Comparison of ENCODE assay signal across 19 cellular contexts in the genomic region with DNA sequence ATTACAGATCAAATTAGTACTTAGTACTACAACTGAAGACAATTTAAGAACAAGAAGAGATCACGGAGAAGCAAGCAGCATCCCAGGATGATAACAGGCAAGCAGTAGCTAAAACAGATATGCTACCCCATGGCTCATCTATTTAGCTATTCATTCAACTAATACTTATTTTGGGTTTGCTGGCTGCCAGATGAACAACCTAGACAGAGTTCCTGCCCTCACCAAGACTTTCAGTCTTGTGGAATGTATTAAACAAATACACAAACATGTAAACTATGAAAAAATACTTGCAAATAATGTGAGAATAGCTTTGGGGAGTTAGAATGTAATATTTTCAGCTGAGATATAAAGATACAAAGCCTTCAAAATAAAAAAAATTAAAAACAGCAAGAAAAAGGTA. TPM values are rescaled to one million over a fixed set of nuclear protein-coding genes. Genes with fewer than 3 reads are reported as not detected.
DNase-seq lines count a peak whose midpoint lies in the region; ATAC-seq, FAIRE-seq and TF ChIP-seq lines count a peak whose summit lies in the region.
"Had no signal": no experiment of that assay in that cellular context is flagged by ENCODE, and none has a peak within 500 bp of the region (broad histone marks: within the 10 kb centered on the region; RNA-seq: fewer than 3 reads in every experiment).

No MANE protein-coding gene starts in this region.

- H3K27ac ChIP-seq in ACC112 (ENCODE audit: low read depth, low read length) (peak overlapping the region; percentile 79), psoas muscle (no peak overlapping the region), SJCRH30 (no peak overlapping the region)
- H3K27ac ChIP-seq: A549 had no signal

- peak overlapping the region; percentile 54 for H3K27ac Mint-ChIP-seq in T-helper 17 cell
- no peak overlapping the region for H3K27ac Mint-ChIP-seq in activated CD4-positive, alpha-beta T cell treated with anti-CD3 and anti-CD28 coated beads for 36 hours
- H3K27ac Mint-ChIP-seq: GM23338, H9 had no signal

- no peak for DNase-seq in GM19239 (ENCODE audit: insufficient read length, low spot score)
- no peak for DNase-seq in T-helper 17 cell
- DNase-seq in fibroblast of villous mesenchyme (ENCODE audit: low read depth): peak; percentile 46
- no peak for DNase-seq in psoas muscle
- DNase-seq in activated CD4-positive, alpha-beta T cell treated with anti-CD3 and anti-CD28 coated beads for 36 hours: no peak
- no peak for DNase-seq in mucosa of descending colon
- no peak for DNase-seq in SJCRH30
- DNase-seq: 8988T; C1 segment of cervical spinal cord; Caco-2; CD4-positive, alpha-beta memory T cell; DMS153; DND-41; H9 had no signal

- H3K79me2 ChIP-seq in ACC112 (ENCODE audit: control insufficient read depth, insufficient read depth, low read length, unreplicated experiment): no peaks in the 10 kb centered on the region

- H3K9me3 ChIP-seq in T-helper 17 cell (ENCODE audit: control insufficient read depth, low read length, poor library complexity, severe bottlenecking): no peaks in the 10 kb centered on the region
- no peaks in the 10 kb centered on the region for H3K9me3 ChIP-seq in psoas muscle
- H3K9me3 ChIP-seq in mucosa of descending colon: no peaks in the 10 kb centered on the region
- H3K9me3 ChIP-seq in SJCRH30 (replicated peaks): no peaks in the 10 kb centered on the region
- H3K9me3 ChIP-seq: A549, Caco-2 had no signal

- TF ChIP-seq CTCF in fibroblast of villous mesenchyme (IDR thresholded peaks at IDR 0.05; ENCODE audit: insufficient read depth, low read depth, low read length): no peak
- no peak for TF ChIP-seq CTCF in psoas muscle (IDR thresholded peaks at IDR 0.05)
- TF ChIP-seq CTCF in mucosa of descending colon (IDR thresholded peaks at IDR 0.05): no peak

- peak; percentile 63 for FAIRE-seq in GM19239 (lab: Jason Lieb, UNC)
- FAIRE-seq: A549, GM12892 had no signal

- no peak overlapping the region for H2AFZ ChIP-seq in ACC112 (ENCODE audit: low read length, unreplicated experiment)
- H2AFZ ChIP-seq: GM23338 had no signal

- H3K36me3 ChIP-seq in ACC112 (ENCODE audit: insufficient read depth, low read length): no peaks in the 10 kb centered on the region; the same call in none of the 2 replicates
- peaks cover 0 to 23% of the 10 kb centered on the region in 2 donors for H3K36me3 ChIP-seq in psoas muscle (ENCODE audit: insufficient read depth in 1 of 2, low read depth in 1 of 2)
- H3K36me3 ChIP-seq in mucosa of descending colon (ENCODE audit: low read depth): no peaks in the 10 kb centered on the region
- peaks cover 3% of the 10 kb centered on the region; the same call in 1 of the 2 replicates for H3K36me3 ChIP-seq in SJCRH30

- WGBS in psoas muscle, 3 donors: 86 to 93% (median 89%) methylated on average over 1 of the region's 1 CpG

- H3K27me3 Mint-ChIP-seq in T-helper 17 cell: no peaks in the 10 kb centered on the region
- peaks cover 2% of the 10 kb centered on the region for H3K27me3 Mint-ChIP-seq in activated CD4-positive, alpha-beta T cell treated with anti-CD3 and anti-CD28 coated beads for 36 hours
- H3K27me3 Mint-ChIP-seq: CD4-positive, alpha-beta memory T cell had no signal

- H3K27me3 ChIP-seq in ACC112 (ENCODE audit: insufficient read depth, low read length) (no peaks in the 10 kb centered on the region), psoas muscle (ENCODE audit: insufficient read depth in 3 of 3, low read length in 2 of 3) (peaks cover 0 to 19% (median 6%) of the 10 kb centered on the region in 3 donors), SJCRH30 (no peaks in the 10 kb centered on the region)

- H3K36me3 Mint-ChIP-seq in T-helper 17 cell (ENCODE audit: low read depth): peaks cover 5% of the 10 kb centered on the region
- peaks cover 8% of the 10 kb centered on the region for H3K36me3 Mint-ChIP-seq in activated CD4-positive, alpha-beta T cell treated with anti-CD3 and anti-CD28 coated beads for 36 hours (ENCODE audit: low read depth)

- CTCF ChIA-PET in activated CD4-positive, alpha-beta T cell treated with anti-CD3 and anti-CD28 coated beads for 36 hours (lab: Charles Lee): interaction anchor here (0.7 to 2.8 kb wide), 13 partner anchors 10 to 550 kb away, joined by 3 to 20 read pairs (median 4); partner anchors contain the start of gene COMMD8

- POLR2A ChIA-PET in activated CD4-positive, alpha-beta T cell treated with anti-CD3 and anti-CD28 coated beads for 36 hours (lab: Charles Lee): interaction anchor here (1.2 kb wide), 1 partner anchor 74 kb away, joined by 6 read pairs; the partner anchor contains the start of gene NFXL1

- no peak overlapping the region for H3K4me3 Mint-ChIP-seq in T-helper 17 cell
- H3K4me3 Mint-ChIP-seq in activated CD4-positive, alpha-beta T cell treated with anti-CD3 and anti-CD28 coated beads for 36 hours: no peak overlapping the region
- H3K4me3 Mint-ChIP-seq: CD4-positive, alpha-beta memory T cell; GM23338; H9 had no signal

- no peak overlapping the region for H3K4me3 ChIP-seq in ACC112 (ENCODE audit: low read depth, low read length)
- no peak overlapping the region for H3K4me3 ChIP-seq in fibroblast of villous mesenchyme (ENCODE audit: low read depth, low read length)
- no peak overlapping the region for H3K4me3 ChIP-seq in psoas muscle
- no peak overlapping the region for H3K4me3 ChIP-seq in mucosa of descending colon
- no peak overlapping the region for H3K4me3 ChIP-seq in SJCRH30
- H3K4me3 ChIP-seq: A549, GM23338 had no signal

- H3K4me1 ChIP-seq in ACC112 (ENCODE audit: control insufficient read depth, insufficient read depth, low read length, unreplicated experiment) (peaks cover 38% of the 10 kb centered on the region), psoas muscle (peaks cover 15% of the 10 kb centered on the region), mucosa of descending colon (ENCODE audit: low read depth) (peaks cover 27% of the 10 kb centered on the region), SJCRH30 (no peaks in the 10 kb centered on the region)
- H3K4me1 ChIP-seq: Caco-2 had no signal

- intact Hi-C loops in psoas muscle (cut with DNase I): no loop called here
- intact Hi-C loops in activated CD4-positive, alpha-beta T cell treated with anti-CD3 and anti-CD28 coated beads for 36 hours (cut with DNase I, micrococcal nuclease): no loop called here
- intact Hi-C loops in mucosa of descending colon (cut with DNase I, micrococcal nuclease): no loop called here

- H3K9me3 Mint-ChIP-seq in activated CD4-positive, alpha-beta T cell treated with anti-CD3 and anti-CD28 coated beads for 36 hours (ENCODE audit: low read depth): no peaks in the 10 kb centered on the region
- H3K9me3 Mint-ChIP-seq: GM23338, H9 had no signal

- H3K4me1 Mint-ChIP-seq in T-helper 17 cell: peaks cover 19% of the 10 kb centered on the region
- H3K4me1 Mint-ChIP-seq in activated CD4-positive, alpha-beta T cell treated with anti-CD3 and anti-CD28 coated beads for 36 hours: peaks cover 26% of the 10 kb centered on the region

- ATAC-seq in T-helper 17 cell: no peak
- no peak for ATAC-seq in psoas muscle
- ATAC-seq in activated CD4-positive, alpha-beta T cell treated with anti-CD3 and anti-CD28 coated beads for 36 hours: no peak
- ATAC-seq in mucosa of descending colon: no peak
- ATAC-seq: A549, GM23338, HCT116 had no signal

RNA-seq across cellular contexts. Expression of gene CORIN, which starts 2.4 kb away (rescaled TPM):
- total RNA-seq in T-helper 17 cell (under 1 TPM; 0.07 to 0.26 TPM), fibroblast of villous mesenchyme (3.2 and 5.6 TPM in 2 replicates), psoas muscle (under 1 TPM in 3 of 4 donors, not detected in 1; 0.06 to 0.24 (median 0.09) TPM), mucosa of descending colon (under 1 TPM; 0.41 to 0.52 (median 0.47) TPM)
- polyA plus RNA-seq in psoas muscle: 1 to 10 TPM in 1 of 3 donors, under 1 TPM in 2; 0.03 to 1.3 (median 0.35) TPM
- not detected for total RNA-seq in activated CD4-positive, alpha-beta T cell treated with anti-CD3 and anti-CD28 coated beads for 36 hours
- 0.08 and 0.38 TPM in 2 replicates for total RNA-seq in SJCRH30 (2014; rRNA removed; shearing (Covaris generic))
- total RNA-seq: GM23338 had no signal
- polyA plus RNA-seq: GM23338 had no signal
